In the genomic region with DNA sequence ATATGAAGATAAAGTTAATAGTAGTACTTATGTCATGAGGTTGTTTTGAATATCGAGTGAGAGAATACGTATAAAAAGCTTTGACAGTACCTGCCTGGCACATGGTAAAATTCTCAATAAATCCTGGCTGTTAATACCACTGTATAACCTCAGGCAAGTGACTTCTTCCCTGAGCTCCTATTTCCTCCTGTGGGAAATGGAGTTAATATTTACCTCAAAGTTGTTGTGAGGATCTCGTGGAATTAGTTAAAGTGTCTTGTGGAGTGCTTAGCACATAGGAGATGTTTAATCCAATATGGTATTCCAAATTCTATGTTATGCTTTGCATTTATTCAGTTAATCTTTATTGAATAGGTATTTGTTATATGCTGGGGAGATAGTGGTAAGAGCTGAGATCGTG, we compare ENCODE assay signal across 21 cellular contexts.
"Had no signal": no experiment of that assay in that cellular context is flagged by ENCODE, and none has a peak within 500 bp of the region (broad histone marks: within the 10 kb centered on the region; RNA-seq: fewer than 3 reads in every experiment).

No MANE protein-coding gene starts in this region.

- H3K4me3 ChIP-seq: dorsolateral prefrontal cortex, left ventricle myocardium inferior, lower lobe of right lung, right atrium auricular region, sigmoid colon, skin epidermis, tibial artery, upper lobe of left lung, uterus had no signal

- FAIRE-seq: endometrium, frontal cortex, keratinocyte had no signal

- H3K27me3 ChIP-seq: dorsolateral prefrontal cortex, right atrium auricular region, sigmoid colon, tibial artery, upper lobe of left lung, uterus had no signal

- H3K27ac ChIP-seq: dorsolateral prefrontal cortex, left ventricle myocardium inferior, lower lobe of right lung, right atrium auricular region, sigmoid colon, skin epidermis, tibial artery, upper lobe of left lung, uterus had no signal

- H3K36me3 ChIP-seq: left ventricle myocardium inferior, lower lobe of right lung, right atrium auricular region, sigmoid colon, tibial artery, upper lobe of left lung, uterus had no signal

- H3K9me3 ChIP-seq: left ventricle myocardium inferior, lower lobe of right lung, right atrium auricular region, sigmoid colon, tibial artery, upper lobe of left lung, uterus had no signal

- DNase-seq: cortex of kidney; dorsolateral prefrontal cortex; effector CD8-positive, alpha-beta T cell; immature natural killer cell; left ventricle myocardium inferior; lower lobe of right lung; naive B cell; nephron progenitor cell; posterior cingulate gyrus; sigmoid colon; stimulated activated CD4-positive, alpha-beta T cell treated with anti-CD3 and anti-CD28 coated beads, Interleukin-2, amount 100 ng/mL, for 24 hours; stimulated activated naive CD4-positive, alpha-beta T cell treated with Interleukin-2 at 50 U/mL for 16 hours; tibial artery; uterus had no signal

- H3K4me1 ChIP-seq: uterus had no signal

- ATAC-seq: esophagus mucosa had no signal
